1 cellular context compared by ENCODE assay signal in genomic region chr1:70778056-70778762, GRCh38.
A peak's percentile ranks its signal among the peaks of the same experiment; 100 is the strongest.
TF ChIP-seq lines count a peak whose summit lies in the region.

No MANE protein-coding gene starts in this region.

TF ChIP-seq in SK-N-SH, 30 proteins besides CTCF, POLR2A, EP300 and RAD21:
- TF ChIP-seq NRF1 (IDR thresholded peaks at IDR 0.05; ENCODE audit: low read depth, low read length): no peak
- 0 out of 2 replicates have a peak, but pooled peaks have one; percentile 15 for TF ChIP-seq JUND (IDR thresholded peaks at IDR 0.05)
- no peak for TF ChIP-seq RCOR1 (IDR thresholded peaks at IDR 0.05; ENCODE audit: low read length)
- peak; percentile 56; the same call in 1 of the 2 replicates for TF ChIP-seq TEAD4 (IDR thresholded peaks at IDR 0.05; ENCODE audit: borderline replicate concordance, insufficient read depth)
- peak; percentile 30; the same call in 1 of the 2 replicates for TF ChIP-seq NFIC (IDR thresholded peaks at IDR 0.05; ENCODE audit: borderline replicate concordance)
- peak; percentile 48; the same call in 1 of the 2 replicates for TF ChIP-seq FOXM1 (IDR thresholded peaks at IDR 0.05; ENCODE audit: low read depth)
- TF ChIP-seq PBX3 (IDR thresholded peaks at IDR 0.05): peak; percentile 35; the same call in 1 of the 2 replicates
- TF ChIP-seq TCF12 (IDR thresholded peaks at IDR 0.05): peak; percentile 44
- TF ChIP-seq MEF2A (IDR thresholded peaks at IDR 0.05; ENCODE audit: borderline replicate concordance, low read depth): peak; percentile 65; the same call in 1 of the 2 replicates
TF ChIP-seq in SK-N-SH: peak in this region for 7.
